ENCODE assay signal across 8 cellular contexts in the genomic region with DNA sequence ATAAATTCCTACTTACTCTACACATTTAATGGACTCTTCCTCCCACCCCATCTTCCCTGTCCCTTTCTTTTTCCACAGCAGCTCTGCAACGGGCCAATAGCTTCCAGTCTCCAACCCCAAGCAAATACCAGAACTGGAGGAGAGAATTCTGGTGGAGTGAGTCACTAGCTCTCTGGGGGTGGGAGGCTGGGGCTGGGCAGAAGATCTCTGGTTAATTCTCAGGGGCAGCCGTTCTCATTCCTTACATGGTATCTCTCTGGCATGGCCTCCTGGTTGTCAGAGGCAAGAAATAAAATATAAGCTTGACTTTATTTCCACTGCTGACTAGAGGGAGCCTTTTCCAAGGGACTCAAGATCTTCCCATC.
DNase-seq lines count a peak whose midpoint lies in the region; ATAC-seq and TF ChIP-seq lines count a peak whose summit lies in the region.
"Had no signal": no experiment of that assay in that cellular context is flagged by ENCODE, and none has a peak within 500 bp of the region (broad histone marks: within the 10 kb centered on the region; RNA-seq: fewer than 3 reads in every experiment).

No MANE protein-coding gene starts in this region.

- TF ChIP-seq POLR2A in spleen (IDR thresholded peaks at IDR 0.05): no peak

- WGBS in spleen, 5 donors: 26 to 36% (median 32%) methylated on average over 2 of the region's 2 CpGs

- TF ChIP-seq CTCF in cardiac fibroblast (IDR thresholded peaks at IDR 0.05; ENCODE audit: low read depth, low read length): no peak
- no peak for TF ChIP-seq CTCF in spleen (IDR thresholded peaks at IDR 0.05 in 8 of 11, conservative IDR thresholded peaks at IDR 0.05 in 3 of 11)

- no peaks in the 10 kb centered on the region for H3K9me3 ChIP-seq in spleen

- peak overlapping the region in 4 of 8 donors; percentile 6 to 53 (median 39) for H3K27ac ChIP-seq in spleen

- H3K27me3 ChIP-seq in spleen (replicated peaks in 1 of 7): peaks cover 0 to 7% (median 0%) of the 10 kb centered on the region in 7 donors

- no peak for ATAC-seq in left lobe of liver

- DNase-seq in HT1080 (ENCODE audit: low read depth): peak; percentile 96
- peak; percentile 96 for DNase-seq in cardiac fibroblast (ENCODE audit: low read depth in 2 of 2)
- DNase-seq in left lobe of liver (ENCODE audit: low spot score): peak; percentile 15
- DNase-seq in ureter (ENCODE audit: low spot score): peak; percentile 69
- DNase-seq in stimulated activated CD4-positive, alpha-beta T cell treated with anti-CD3 and anti-CD28 coated beads, Interleukin-2, amount 100 ng/mL, for 48 hours: no peak
- DNase-seq in NCI-H82 treated with DMSO at 0.1 percent for 48 hours (lab: John Stamatoyannopoulos, UW; ENCODE audit: unreplicated experiment): no peak
- no peak for DNase-seq in spleen
- DNase-seq: NK-92 treated with Interleukin-12 subunit alpha and Interleukin-12 subunit beta, amount 100 ng/mL, for 24 hours had no signal

- H3K4me3 ChIP-seq in cardiac fibroblast (replicated peaks in 1 of 2; ENCODE audit: low read depth in 2 of 2, low read length in 2 of 2) (peak overlapping the region; percentile 15 to 60), spleen (no peak overlapping the region)

- peaks cover 0 to 35% (median 15%) of the 10 kb centered on the region in 6 donors for H3K4me1 ChIP-seq in spleen

- H3K36me3 ChIP-seq in spleen: no peaks in the 10 kb centered on the region

- intact Hi-C loops in spleen (cut with DNase I; ENCODE audit: low total_unique reads): loop anchor here (10.0 kb wide), 1 partner anchor 492 kb away; no protein-coding TSS in a partner anchor

Comparison
In these comparisons a context has a peak if more than half of its experiments do, and no peak if none do; other contexts are left out.
1. DNase-seq: peak in HT1080 (single experiment), cardiac fibroblast (2 of 2), left lobe of liver (single experiment) and ureter (single experiment); none in stimulated activated CD4-positive, alpha-beta T cell treated with anti-CD3 and anti-CD28 coated beads, Interleukin-2, amount 100 ng/mL, for 48 hours (0 of 2), NCI-H82 treated with DMSO at 0.1 percent for 48 hours (single experiment) and spleen (single experiment).
2. H3K4me3 ChIP-seq: peak in cardiac fibroblast (2 of 2); none in spleen (0 of 8).